In the genomic region with DNA sequence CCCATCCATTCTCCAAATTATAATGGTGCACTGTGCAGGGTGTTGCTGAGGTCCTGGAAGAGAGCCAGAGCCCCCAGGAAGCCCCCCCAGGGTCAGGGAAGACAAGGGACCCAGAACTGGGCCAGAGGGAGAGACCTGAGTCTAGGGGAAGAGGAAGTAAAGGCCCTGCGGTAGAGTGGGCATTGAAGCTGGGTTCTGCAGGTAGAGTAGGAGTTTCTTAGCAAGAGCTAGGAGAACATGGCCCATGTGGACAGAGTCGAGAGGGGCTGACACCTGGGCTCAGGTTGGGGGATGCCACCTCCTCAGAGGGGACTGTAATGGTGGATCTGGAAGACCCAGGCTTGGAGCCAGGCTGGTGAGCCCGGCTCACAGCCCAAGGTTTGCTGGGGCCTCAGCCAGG, we compare ENCODE assay signal across 25 cellular contexts. TPM values are rescaled to one million over a fixed set of nuclear protein-coding genes. Genes with fewer than 3 reads are reported as not detected.
DNase-seq lines count a peak whose midpoint lies in the region; ATAC-seq, FAIRE-seq and TF ChIP-seq lines count a peak whose summit lies in the region.
"Had no signal": no experiment of that assay in that cellular context is flagged by ENCODE, and none has a peak within 500 bp of the region (broad histone marks: within the 10 kb centered on the region; RNA-seq: fewer than 3 reads in every experiment).

No MANE protein-coding gene starts in this region.

- peaks cover 30% of the 10 kb centered on the region for H3K27me3 Mint-ChIP-seq in activated T-cell treated with anti-CD3 and anti-CD28 coated beads, Interleukin-2, amount 50 U/mL, for 72 hours (ENCODE audit: low read depth)

- BruUV-seq in endothelial cell of umbilical vein (replicated peaks; lab: Mats Ljungman, UMichigan): no TSS peak

- intact Hi-C loops in endothelial cell of umbilical vein (cut with micrococcal nuclease): no loop called here

- no peak for ATAC-seq in SK-N-SH treated with all-trans-retinoic acid at 6 μM for 48 hours
- ATAC-seq in activated T-cell treated with anti-CD3 and anti-CD28 coated beads, Interleukin-2, amount 50 U/mL, for 72 hours (replicated peaks in 1 of 2): no peak
- ATAC-seq: A549, GM12878 had no signal

- no peaks in the 10 kb centered on the region for H3K9me3 Mint-ChIP-seq in activated T-cell treated with anti-CD3 and anti-CD28 coated beads, Interleukin-2, amount 50 U/mL, for 72 hours

- H3K27ac ChIP-seq in SK-N-SH (ENCODE audit: low read depth in 2 of 2, low read length in 1 of 2): no peak overlapping the region
- H3K27ac ChIP-seq in HEK293 (ENCODE audit: extremely low read depth, low read depth, low read length): no peak overlapping the region
- no peak overlapping the region for H3K27ac ChIP-seq in endothelial cell of umbilical vein (ENCODE audit: insufficient read depth, low read depth, low read length)
- no peak overlapping the region for H3K27ac ChIP-seq in osteoblast (ENCODE audit: low read depth, low read length)
- H3K27ac ChIP-seq: BLaER1 treated with 17β-estradiol and CSF1 and Interleukin-3, amounts not matched to agents 10 nM and 100 nM had no signal

- no peak for TF ChIP-seq POLR2A in endothelial cell of umbilical vein (IDR thresholded peaks at IDR 0.05; ENCODE audit: low read depth, low read length)

- H3K27ac Mint-ChIP-seq in activated T-cell treated with anti-CD3 and anti-CD28 coated beads, Interleukin-2, amount 50 U/mL, for 72 hours: no peak overlapping the region
- H3K27ac Mint-ChIP-seq: CD14-positive monocyte; CD4-positive, alpha-beta T cell; CD8-positive, alpha-beta memory T cell had no signal

- H3K27me3 ChIP-seq in SK-N-SH (ENCODE audit: insufficient read depth): peaks cover 92% of the 10 kb centered on the region
- peaks cover 0 to 7% of the 10 kb centered on the region in 2 experiments for H3K27me3 ChIP-seq in endothelial cell of umbilical vein (ENCODE audit: control insufficient read depth in 2 of 2, insufficient read depth in 2 of 2, low read length in 2 of 2)
- peaks cover 19% of the 10 kb centered on the region for H3K27me3 ChIP-seq in osteoblast (ENCODE audit: insufficient read depth, low read length)

- H2AFZ ChIP-seq in SK-N-SH (ENCODE audit: low read depth): no peak overlapping the region
- H2AFZ ChIP-seq in endothelial cell of umbilical vein (ENCODE audit: low read depth, low read length): no peak overlapping the region
- no peak overlapping the region for H2AFZ ChIP-seq in osteoblast (ENCODE audit: low read length)

- H3K4me1 ChIP-seq in SK-N-SH (ENCODE audit: control insufficient read depth in 1 of 2, insufficient read depth in 2 of 2, low read depth in 1 of 2, low read length in 1 of 2) (no peaks in the 10 kb centered on the region), HEK293 (ENCODE audit: control insufficient read depth, insufficient read depth, low read length) (no peaks in the 10 kb centered on the region), endothelial cell of umbilical vein (ENCODE audit: control insufficient read depth, extremely low read depth, insufficient read depth, low read length) (no peaks in the 10 kb centered on the region), osteoblast (ENCODE audit: insufficient read depth, low read length) (no peaks in the 10 kb centered on the region)
- H3K4me1 ChIP-seq: BE2C; BLaER1 treated with 17β-estradiol and CSF1 and Interleukin-3, amounts not matched to agents 10 nM and 100 nM; HAP-1 had no signal

- H3K79me2 ChIP-seq in SK-N-SH (ENCODE audit: insufficient read depth) (no peaks in the 10 kb centered on the region), endothelial cell of umbilical vein (ENCODE audit: control insufficient read depth, insufficient read depth, low read length) (no peaks in the 10 kb centered on the region), osteoblast (ENCODE audit: insufficient read depth, low read length) (no peaks in the 10 kb centered on the region)

- no peaks in the 10 kb centered on the region for H3K9me2 ChIP-seq in SK-N-SH

- no peak for FAIRE-seq in endothelial cell of umbilical vein (lab: Jason Lieb, UNC)
- FAIRE-seq: A549, D721Med, GM12878, H54 had no signal

- CTCF ChIA-PET in SK-N-SH (lab: Yijun Ruan, JAX) (interaction anchor here (1.0 to 2.3 kb wide), 4 partner anchors 14 to 64 kb away, joined by 3 to 6 read pairs (median 4); no protein-coding TSS in a partner anchor), HEK293 (lab: Yijun Ruan, JAX) (interaction anchor here (0.6 to 0.7 kb wide), 2 partner anchors 290 to 1299 kb away, joined by 3 read pairs; no protein-coding TSS in a partner anchor), endothelial cell of umbilical vein (lab: Charles Lee) (no interaction called here)

- H3K9me1 ChIP-seq in endothelial cell of umbilical vein (replicated peaks; ENCODE audit: control insufficient read depth, extremely low read depth, insufficient read depth, low read length): no peaks in the 10 kb centered on the region

- no peak overlapping the region for H3K4me3 Mint-ChIP-seq in activated T-cell treated with anti-CD3 and anti-CD28 coated beads, Interleukin-2, amount 50 U/mL, for 72 hours
- H3K4me3 Mint-ChIP-seq: CD14-positive monocyte; CD4-positive, alpha-beta T cell; CD8-positive, alpha-beta memory T cell had no signal

- dilution Hi-C loops in endothelial cell of umbilical vein (cut with MboI; ENCODE audit: extremely low pct_ligation_motif_present, low sequenced_read_pairs): no loop called here

- no peak for TF ChIP-seq RAD21 in SK-N-SH (IDR thresholded peaks at IDR 0.05; ENCODE audit: low read length)

- H4K20me1 ChIP-seq in SK-N-SH (ENCODE audit: insufficient read depth): no peaks in the 10 kb centered on the region
- no peaks in the 10 kb centered on the region for H4K20me1 ChIP-seq in endothelial cell of umbilical vein (replicated peaks; ENCODE audit: control insufficient read depth, extremely low read depth, insufficient read depth, low read length)
- H4K20me1 ChIP-seq in osteoblast (ENCODE audit: insufficient read depth, low read length): no peaks in the 10 kb centered on the region

- POLR2A ChIA-PET in SK-N-SH (lab: Yijun Ruan, JAX) (no interaction called here), HEK293 (lab: Yijun Ruan, JAX) (no interaction called here), endothelial cell of umbilical vein (lab: Charles Lee) (no interaction called here)

- H3K36me3 ChIP-seq in SK-N-SH (replicated peaks in 1 of 2; ENCODE audit: control insufficient read depth in 1 of 2, insufficient read depth in 2 of 2, low read length in 1 of 2) (no peaks in the 10 kb centered on the region), HEK293 (ENCODE audit: control insufficient read depth in 2 of 2, insufficient read depth in 1 of 2, low read length in 2 of 2) (no peaks in the 10 kb centered on the region), endothelial cell of umbilical vein (ENCODE audit: control insufficient read depth in 2 of 2, extremely low read depth in 1 of 2, insufficient read depth in 2 of 2, low read length in 2 of 2) (no peaks in the 10 kb centered on the region), osteoblast (ENCODE audit: insufficient read depth, low read length) (no peaks in the 10 kb centered on the region)
- H3K36me3 ChIP-seq: BE2C; BLaER1 treated with 17β-estradiol and CSF1 and Interleukin-3, amounts not matched to agents 10 nM and 100 nM; HAP-1 had no signal

- H3K36me3 Mint-ChIP-seq in activated T-cell treated with anti-CD3 and anti-CD28 coated beads, Interleukin-2, amount 50 U/mL, for 72 hours (ENCODE audit: insufficient read depth in 2 of 2): no peaks in the 10 kb centered on the region
- H3K36me3 Mint-ChIP-seq: CD14-positive monocyte; CD8-positive, alpha-beta memory T cell had no signal

- no peak for TF ChIP-seq CTCF in SK-N-SH (IDR thresholded peaks at IDR 0.05)
- no peak for TF ChIP-seq CTCF in HEK293 (tag by site-specific recombination; IDR thresholded peaks at IDR 0.05)
- no peak for TF ChIP-seq CTCF in endothelial cell of umbilical vein (IDR thresholded peaks at IDR 0.05; ENCODE audit: extremely low read depth in 1 of 2, insufficient read depth in 1 of 2, low read depth in 1 of 2, low read length in 2 of 2)
- TF ChIP-seq CTCF in osteoblast (IDR thresholded peaks at IDR 0.05; ENCODE audit: extremely low read depth, low read depth, low read length): no peak

- TF ChIP-seq EP300 in SK-N-SH (IDR thresholded peaks at IDR 0.05; ENCODE audit: borderline replicate concordance in 1 of 2, low read depth in 1 of 2, low read length in 1 of 2): no peak

- H3K4me3 ChIP-seq in SK-N-SH (ENCODE audit: low read depth in 2 of 2, low read length in 1 of 2) (no peak overlapping the region), HEK293 (ENCODE audit: low read depth, low read length) (no peak overlapping the region), endothelial cell of umbilical vein (replicated peaks in 1 of 3; ENCODE audit: insufficient read depth in 1 of 3, low read depth in 1 of 3, low read length in 3 of 3) (no peak overlapping the region), osteoblast (ENCODE audit: insufficient read depth, low read length) (no peak overlapping the region)
- H3K4me3 ChIP-seq: A549; BLaER1 treated with 17β-estradiol and CSF1 and Interleukin-3, amounts not matched to agents 10 nM and 100 nM; GM12878; HAP-1 had no signal

- H3K4me2 ChIP-seq in SK-N-SH: no peak overlapping the region
- no peak overlapping the region for H3K4me2 ChIP-seq in endothelial cell of umbilical vein (ENCODE audit: insufficient read depth, low read length)
- no peak overlapping the region for H3K4me2 ChIP-seq in osteoblast (ENCODE audit: insufficient read depth, low read length)
- H3K4me2 ChIP-seq: A549; BLaER1 treated with 17β-estradiol and CSF1 and Interleukin-3, amounts not matched to agents 10 nM and 100 nM had no signal

- H3K9me3 ChIP-seq in SK-N-SH: no peaks in the 10 kb centered on the region
- H3K9me3 ChIP-seq in HEK293 (ENCODE audit: control insufficient read depth, insufficient read depth, low read depth, low read length): no peaks in the 10 kb centered on the region
- no peaks in the 10 kb centered on the region for H3K9me3 ChIP-seq in endothelial cell of umbilical vein (replicated peaks; ENCODE audit: control insufficient read depth, insufficient read depth, low read length)
- peaks cover 4% of the 10 kb centered on the region for H3K9me3 ChIP-seq in osteoblast (ENCODE audit: low read depth, low read length)
- H3K9me3 ChIP-seq: BE2C, HAP-1 had no signal

- H3K9ac ChIP-seq in SK-N-SH: no peak overlapping the region
- no peak overlapping the region for H3K9ac ChIP-seq in endothelial cell of umbilical vein (replicated peaks; ENCODE audit: extremely low read depth, insufficient read depth, low read length)
- H3K9ac ChIP-seq: BLaER1 treated with 17β-estradiol and CSF1 and Interleukin-3, amounts not matched to agents 10 nM and 100 nM had no signal

- H3F3A ChIP-seq in SK-N-SH (replicated peaks; ENCODE audit: insufficient read depth): no peaks in the 10 kb centered on the region

- DNase-seq in SK-N-SH (no peak), endothelial cell of umbilical vein (ENCODE audit: low read depth, low spot score) (no peak), osteoblast (ENCODE audit: insufficient read length, low spot score, missing footprints) (peak; percentile 19), KG1 (lab: John Stamatoyannopoulos, UW) (no peak)
- DNase-seq in activated T-cell treated with anti-CD3 and anti-CD28 coated beads, Interleukin-2, amount 50 U/mL, for 72 hours: no peak
- DNase-seq: 8988T; ACHN; AML-193; BE2C; CD4-positive, alpha-beta T cell; CD8-positive, alpha-beta memory T cell; DMS 273 treated with DMSO at 0.1 percent for 48 hours; DMS79; EL; GDM1; GOT3 had no signal

- H3K4me1 Mint-ChIP-seq in activated T-cell treated with anti-CD3 and anti-CD28 coated beads, Interleukin-2, amount 50 U/mL, for 72 hours (ENCODE audit: low read depth): no peaks in the 10 kb centered on the region
- H3K4me1 Mint-ChIP-seq: CD14-positive monocyte; CD8-positive, alpha-beta memory T cell had no signal

- 50% methylated on average over 2 of the region's 3 CpGs for WGBS in SK-N-SH (ENCODE audit: low lambda C conversion rate)

RNA-seq across cellular contexts. Expression of a gene that starts 17.0 kb away (rescaled TPM):
- polyA plus RNA-seq in SK-N-SH (2012; rRNA removed): not detected in 2 replicates
- polyA plus RNA-seq in SK-N-SH (2012; cell fraction: cytosol; rRNA removed): not detected in 2 replicates
- polyA plus RNA-seq in SK-N-SH (2012; cell fraction: nucleus; rRNA removed): not detected in 2 replicates
- not detected in 2 replicates for total RNA-seq in endothelial cell of umbilical vein
- polyA plus RNA-seq in endothelial cell of umbilical vein: not detected in 2 replicates
- polyA plus RNA-seq in endothelial cell of umbilical vein (2011; cell fraction: cytosol; rRNA removed): not detected in 2 replicates
- not detected in 2 replicates for polyA plus RNA-seq in endothelial cell of umbilical vein (2011; cell fraction: nucleus; rRNA removed)
- polyA plus RNA-seq in endothelial cell of umbilical vein (2012): not detected in 2 replicates
- not detected in 2 replicates for polyA minus RNA-seq in endothelial cell of umbilical vein
- polyA minus RNA-seq in endothelial cell of umbilical vein (2011; cell fraction: cytosol; rRNA and poly(A)+ RNA removed): not detected
- polyA minus RNA-seq in endothelial cell of umbilical vein (2011; cell fraction: nucleus; rRNA and poly(A)+ RNA removed): not detected in 2 replicates
- total RNA-seq in osteoblast: not detected in 2 replicates
- total RNA-seq in activated T-cell treated with anti-CD3 and anti-CD28 coated beads, Interleukin-2, amount 50 U/mL, for 72 hours: not detected
- total RNA-seq: CD4-positive, alpha-beta T cell; CD8-positive, alpha-beta memory T cell; GM12878 had no signal
- polyA plus RNA-seq: CD14-positive monocyte; CD8-positive, alpha-beta memory T cell; GM12878 had no signal
